Comparison of ENCODE assay signal across 10 cellular contexts in the genomic region with DNA sequence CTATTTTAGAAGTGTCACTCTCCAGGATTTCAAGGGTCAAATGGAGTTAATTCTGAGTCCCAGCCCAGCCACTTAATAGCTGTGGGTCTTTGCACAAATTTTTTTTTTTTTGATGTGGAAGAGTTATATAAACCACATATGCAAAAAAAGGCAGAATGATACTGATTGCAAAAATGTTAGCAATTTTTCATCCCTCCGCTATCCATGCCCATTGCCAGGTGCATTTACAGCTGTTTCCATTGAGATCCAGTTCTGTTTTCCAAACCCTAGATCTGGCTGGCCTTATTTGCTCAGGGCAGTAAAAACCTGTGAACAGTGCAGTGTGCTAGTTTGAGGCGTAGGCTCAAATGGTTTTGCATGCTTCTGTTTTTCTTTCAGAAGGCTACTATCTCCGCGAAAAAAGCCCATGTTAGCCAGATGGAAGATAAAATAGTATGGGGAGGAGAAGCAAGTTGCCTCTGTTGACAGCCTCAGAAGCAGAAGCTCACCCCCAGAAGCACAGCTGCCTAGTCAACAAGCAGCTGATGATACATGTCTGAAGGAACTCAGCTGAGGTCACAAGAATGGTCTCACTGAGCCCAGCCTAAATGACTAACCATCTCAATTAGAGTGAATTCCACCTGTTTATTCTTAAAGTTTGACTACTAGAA. TPM values are rescaled to one million over a fixed set of nuclear protein-coding genes. Genes with fewer than 3 reads are reported as not detected.
DNase-seq lines count a peak whose midpoint lies in the region; ATAC-seq and TF ChIP-seq lines count a peak whose summit lies in the region.
"Had no signal": no experiment of that assay in that cellular context is flagged by ENCODE, and none has a peak within 500 bp of the region (broad histone marks: within the 10 kb centered on the region; RNA-seq: fewer than 3 reads in every experiment).

No MANE protein-coding gene starts in this region.

- H3K27me3 ChIP-seq in OCI-LY1 (ENCODE audit: insufficient read depth, low read length) = no peaks in the 10 kb centered on the region
- H3K27me3 ChIP-seq in endodermal cell (ENCODE audit: control insufficient read depth, insufficient read depth, low read length, poor library complexity, severe bottlenecking) = no peaks in the 10 kb centered on the region

- H3K27me3 Mint-ChIP-seq in activated CD4-positive, alpha-beta memory T cell treated with anti-CD3 and anti-CD28 coated beads for 36 hours = no peaks in the 10 kb centered on the region
- H3K27me3 Mint-ChIP-seq in activated CD4-positive, alpha-beta memory T cell treated with anti-CD3 and anti-CD28 coated beads, Interleukin-2, amount 10 ng/mL, durations not matched to agents 7 days and 5 days = no peaks in the 10 kb centered on the region
- H3K27me3 Mint-ChIP-seq in endodermal cell (ENCODE audit: insufficient read depth) = peaks cover 2% of the 10 kb centered on the region

- no peak overlapping the region for H3K9ac ChIP-seq in OCI-LY1 (ENCODE audit: low read length)
- H3K9ac ChIP-seq in endodermal cell (ENCODE audit: extremely low read depth, low read length, poor library complexity, severe bottlenecking) = no peak overlapping the region

- POLR2A ChIA-PET in activated CD4-positive, alpha-beta memory T cell treated with anti-CD3 and anti-CD28 coated beads for 36 hours (lab: Charles Lee) = no interaction called here
- POLR2A ChIA-PET in activated CD4-positive, alpha-beta memory T cell treated with anti-CD3 and anti-CD28 coated beads, Interleukin-2, amount 10 ng/mL, durations not matched to agents 7 days and 5 days (lab: Charles Lee) = interaction anchor here (0.7 to 3.9 kb wide), 8 partner anchors 10 to 581 kb away, joined by 3 to 48 read pairs (median 12); a partner anchor contains a TSS
- POLR2A ChIA-PET in GM10248 (lab: Yijun Ruan, JAX) = no interaction called here

- TF ChIP-seq CTCF in OCI-LY1 (IDR thresholded peaks at IDR 0.05; ENCODE audit: low read length) (no peak), endodermal cell (conservative IDR thresholded peaks at IDR 0.05) (no peak), GM10248 (IDR thresholded peaks at IDR 0.05; ENCODE audit: control extremely low read depth, extremely low read depth, low read depth, missing control alignments) (no peak)

- no peaks in the 10 kb centered on the region for H4K20me1 ChIP-seq in OCI-LY1 (ENCODE audit: insufficient read depth, low read length)

- peak overlapping the region; percentile 84; the same call in 1 of the 2 replicates for H2AFZ ChIP-seq in OCI-LY1 (ENCODE audit: low read length)

- intact Hi-C loops in activated CD4-positive, alpha-beta memory T cell treated with anti-CD3 and anti-CD28 coated beads for 36 hours (cut with micrococcal nuclease) = loop anchor here (5.0 to 10.0 kb wide), 4 partner anchors 94 to 579 kb away; a partner anchor contains a TSS

- no peaks in the 10 kb centered on the region for H3F3A ChIP-seq in OCI-LY1 (ENCODE audit: insufficient read depth, low read length)

- H3K9me3 ChIP-seq in OCI-LY1 (ENCODE audit: low read length) (no peaks in the 10 kb centered on the region), endodermal cell (ENCODE audit: control insufficient read depth, low read length) (no peaks in the 10 kb centered on the region)

- no peak for ATAC-seq in GM18498 (IDR thresholded peaks at IDR 0.05; ENCODE audit: unreplicated experiment)

- peak overlapping the region; percentile 60 for H3K27ac Mint-ChIP-seq in activated CD4-positive, alpha-beta memory T cell treated with anti-CD3 and anti-CD28 coated beads for 36 hours
- no peak overlapping the region for H3K27ac Mint-ChIP-seq in activated CD4-positive, alpha-beta memory T cell treated with anti-CD3 and anti-CD28 coated beads, Interleukin-2, amount 10 ng/mL, durations not matched to agents 7 days and 5 days
- H3K27ac Mint-ChIP-seq in endodermal cell = no peak overlapping the region

- peak overlapping the region; percentile 74 for H3K27ac ChIP-seq in OCI-LY1 (ENCODE audit: low read depth, low read length, poor library complexity, severe bottlenecking)
- H3K27ac ChIP-seq in endodermal cell (ENCODE audit: low read depth, low read length) = no peak overlapping the region

- H3K4me1 ChIP-seq in OCI-LY1 (ENCODE audit: insufficient read depth, low read length, severe bottlenecking) = peaks cover 20% of the 10 kb centered on the region
- no peaks in the 10 kb centered on the region for H3K4me1 ChIP-seq in endodermal cell (ENCODE audit: control insufficient read depth, insufficient read depth, low read length)

- H3K9me2 ChIP-seq in OCI-LY1 (ENCODE audit: low read depth, low read length) = no peaks in the 10 kb centered on the region

- WGBS in endodermal cell (ENCODE audit: insufficient coverage in 1 of 2, insufficient read length in 1 of 2), 2 experiments = 95 to 100% methylated on average over 1 to 4 of the region's 4 CpGs

- no peaks in the 10 kb centered on the region for H3K9me3 Mint-ChIP-seq in activated CD4-positive, alpha-beta memory T cell treated with anti-CD3 and anti-CD28 coated beads for 36 hours
- peaks cover 3% of the 10 kb centered on the region for H3K9me3 Mint-ChIP-seq in activated CD4-positive, alpha-beta memory T cell treated with anti-CD3 and anti-CD28 coated beads, Interleukin-2, amount 10 ng/mL, durations not matched to agents 7 days and 5 days
- H3K9me3 Mint-ChIP-seq in endodermal cell = peaks cover 11% of the 10 kb centered on the region

- CTCF ChIA-PET in activated CD4-positive, alpha-beta memory T cell treated with anti-CD3 and anti-CD28 coated beads for 36 hours (lab: Charles Lee) = no interaction called here
- CTCF ChIA-PET in activated CD4-positive, alpha-beta memory T cell treated with anti-CD3 and anti-CD28 coated beads, Interleukin-2, amount 10 ng/mL, durations not matched to agents 7 days and 5 days (lab: Charles Lee) = interaction anchor here (1.4 to 1.9 kb wide), 2 partner anchors 95 to 514 kb away, joined by 4 read pairs; no protein-coding TSS in a partner anchor
- CTCF ChIA-PET in GM10248 (lab: Yijun Ruan, JAX) = interaction anchor here (1.5 kb wide), 1 partner anchor 214 kb away, joined by 3 read pairs; a partner anchor contains a TSS

- H3K36me3 ChIP-seq in OCI-LY1 (ENCODE audit: insufficient read depth, low read length) = peaks cover 24% of the 10 kb centered on the region
- H3K36me3 ChIP-seq in endodermal cell (ENCODE audit: control insufficient read depth, insufficient read depth, low read length) = peaks cover 12% of the 10 kb centered on the region

- peaks cover 9% of the 10 kb centered on the region for H3K36me3 Mint-ChIP-seq in activated CD4-positive, alpha-beta memory T cell treated with anti-CD3 and anti-CD28 coated beads for 36 hours
- H3K36me3 Mint-ChIP-seq in activated CD4-positive, alpha-beta memory T cell treated with anti-CD3 and anti-CD28 coated beads, Interleukin-2, amount 10 ng/mL, durations not matched to agents 7 days and 5 days (ENCODE audit: low read depth) = peaks cover 21% of the 10 kb centered on the region
- H3K36me3 Mint-ChIP-seq in endodermal cell (ENCODE audit: low read depth) = peaks cover 19% of the 10 kb centered on the region

- H3K4me3 Mint-ChIP-seq in activated CD4-positive, alpha-beta memory T cell treated with anti-CD3 and anti-CD28 coated beads for 36 hours = no peak overlapping the region
- H3K4me3 Mint-ChIP-seq in activated CD4-positive, alpha-beta memory T cell treated with anti-CD3 and anti-CD28 coated beads, Interleukin-2, amount 10 ng/mL, durations not matched to agents 7 days and 5 days = no peak overlapping the region
- H3K4me3 Mint-ChIP-seq in endodermal cell = no peak overlapping the region

- peaks cover 29% of the 10 kb centered on the region for H3K79me2 ChIP-seq in OCI-LY1 (ENCODE audit: insufficient read depth, low read length)

- peaks cover 16% of the 10 kb centered on the region for H3K4me1 Mint-ChIP-seq in activated CD4-positive, alpha-beta memory T cell treated with anti-CD3 and anti-CD28 coated beads for 36 hours (ENCODE audit: low read depth)
- peaks cover 24% of the 10 kb centered on the region for H3K4me1 Mint-ChIP-seq in activated CD4-positive, alpha-beta memory T cell treated with anti-CD3 and anti-CD28 coated beads, Interleukin-2, amount 10 ng/mL, durations not matched to agents 7 days and 5 days
- peaks cover 12% of the 10 kb centered on the region for H3K4me1 Mint-ChIP-seq in endodermal cell

- H3K4me3 ChIP-seq in OCI-LY1 (ENCODE audit: low read depth, low read length, poor library complexity, severe bottlenecking) (no peak overlapping the region), endodermal cell (ENCODE audit: low read length) (peak overlapping the region; percentile 100)
- H3K4me3 ChIP-seq: lung had no signal

- H3K4me2 ChIP-seq in OCI-LY1 (ENCODE audit: low read length) = no peak overlapping the region

- no peak for DNase-seq in activated CD4-positive, alpha-beta memory T cell treated with anti-CD3 and anti-CD28 coated beads for 36 hours
- DNase-seq in activated CD4-positive, alpha-beta memory T cell treated with anti-CD3 and anti-CD28 coated beads, Interleukin-2, amount 10 ng/mL, durations not matched to agents 7 days and 5 days = no peak
- no peak for DNase-seq in endodermal cell
- DNase-seq in retina = peak; percentile 2
- DNase-seq in GM10248 (ENCODE audit: extremely low spot score) = no peak
- no peak for DNase-seq in activated CD4-positive, CD25-positive, alpha-beta regulatory T cell (lab: John Stamatoyannopoulos, UW)
- DNase-seq: activated CD8-positive, alpha-beta memory T cell treated with anti-CD3 and anti-CD28 coated beads, Interleukin-2, amount 50 U/mL, for 4 hours had no signal

RNA-seq across cellular contexts. Expression of a gene that starts 1.0 kb away (rescaled TPM):
- total RNA-seq in activated CD4-positive, alpha-beta memory T cell treated with anti-CD3 and anti-CD28 coated beads for 36 hours = 10 to 100 TPM; 10.3 to 10.5 TPM
- total RNA-seq in activated CD4-positive, alpha-beta memory T cell treated with anti-CD3 and anti-CD28 coated beads, Interleukin-2, amount 10 ng/mL, durations not matched to agents 7 days and 5 days = 1 to 10 TPM; 8.3 to 9.0 TPM
- 10 to 100 TPM; 28.0 to 32.9 TPM for total RNA-seq in endodermal cell
- 22.4 TPM for polyA plus RNA-seq in endodermal cell (2013, experiment 1 of 2)
- 25.8 TPM for polyA plus RNA-seq in endodermal cell (2013, experiment 2 of 2)
